ENCODE assay signal across 27 cellular contexts in the genomic region with DNA sequence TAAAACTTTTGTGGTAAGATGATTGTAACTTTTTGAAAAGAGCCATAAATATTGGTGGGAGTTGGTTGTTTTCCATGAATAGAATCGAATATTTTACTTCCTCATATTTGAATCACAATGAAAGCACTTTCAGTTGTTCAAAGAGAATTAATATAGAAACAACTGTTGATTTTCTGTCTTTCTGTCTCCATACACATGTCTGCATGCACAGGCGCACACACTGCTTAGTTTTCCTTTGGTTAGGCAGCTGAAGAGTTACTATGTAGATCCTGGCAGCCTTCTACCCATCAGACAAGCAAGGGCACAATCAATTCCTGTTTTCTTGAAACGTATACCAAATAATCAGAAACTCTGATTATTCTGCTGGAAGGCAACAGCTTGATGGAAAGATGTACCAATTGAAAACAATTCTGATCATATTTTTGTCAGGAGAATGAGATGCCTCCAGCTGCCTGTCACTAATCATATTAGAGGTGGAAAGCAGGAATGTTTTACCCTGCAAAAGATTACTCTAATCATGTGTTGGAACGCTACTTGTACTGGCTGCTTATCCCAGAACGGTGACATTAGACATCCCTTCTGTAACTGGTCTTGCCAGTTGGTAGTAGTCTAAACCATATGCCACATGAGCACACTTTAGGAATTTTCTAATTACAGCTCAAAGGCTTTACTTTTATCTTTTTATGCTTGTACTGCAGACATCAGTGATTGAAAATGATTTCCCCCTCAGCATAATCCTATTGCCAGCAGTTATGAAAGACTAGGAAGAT. TPM values are rescaled to one million over a fixed set of nuclear protein-coding genes. Genes with fewer than 3 reads are reported as not detected.
DNase-seq lines count a peak whose midpoint lies in the region; TF ChIP-seq lines count a peak whose summit lies in the region.
"Had no signal": no experiment of that assay in that cellular context is flagged by ENCODE, and none has a peak within 500 bp of the region (broad histone marks: within the 10 kb centered on the region; RNA-seq: fewer than 3 reads in every experiment).

No MANE protein-coding gene starts in this region.

- H3K4me1 Mint-ChIP-seq in chondrocyte (ENCODE audit: low read depth): peaks cover 37% of the 10 kb centered on the region
- H3K4me1 Mint-ChIP-seq in activated CD4-positive, alpha-beta memory T cell treated with anti-CD3 and anti-CD28 coated beads, Interleukin-2, amount 10 ng/mL, durations not matched to agents 7 days and 5 days: no peaks in the 10 kb centered on the region
- H3K4me1 Mint-ChIP-seq in activated naive CD8-positive, alpha-beta T cell treated with anti-CD3 and anti-CD28 coated beads for 36 hours: no peaks in the 10 kb centered on the region
- H3K4me1 Mint-ChIP-seq: activated T-helper 17 cell treated with anti-CD3 and anti-CD28 coated beads, Interleukin-2, amount 50 U/mL, for 72 hours; IgD-negative memory B cell had no signal

- H3K79me2 ChIP-seq in trophoblast cell (ENCODE audit: control insufficient read depth, insufficient read depth, low read length, poor library complexity): peaks cover 5% of the 10 kb centered on the region

- no peak overlapping the region for H2AK5ac ChIP-seq in trophoblast cell (ENCODE audit: low read length)

- TF ChIP-seq CTCF in chondrocyte (IDR thresholded peaks at IDR 0.05): no peak

- H3K4me3 Mint-ChIP-seq in chondrocyte (ENCODE audit: unreplicated experiment): no peak overlapping the region
- no peak overlapping the region for H3K4me3 Mint-ChIP-seq in activated CD4-positive, alpha-beta memory T cell treated with anti-CD3 and anti-CD28 coated beads, Interleukin-2, amount 10 ng/mL, durations not matched to agents 7 days and 5 days
- H3K4me3 Mint-ChIP-seq in activated naive CD8-positive, alpha-beta T cell treated with anti-CD3 and anti-CD28 coated beads for 36 hours: no peak overlapping the region
- H3K4me3 Mint-ChIP-seq: activated T-helper 17 cell treated with anti-CD3 and anti-CD28 coated beads, Interleukin-2, amount 50 U/mL, for 72 hours; IgD-negative memory B cell had no signal

- H3K9me3 Mint-ChIP-seq in chondrocyte (ENCODE audit: low read depth): no peaks in the 10 kb centered on the region
- no peaks in the 10 kb centered on the region for H3K9me3 Mint-ChIP-seq in activated CD4-positive, alpha-beta memory T cell treated with anti-CD3 and anti-CD28 coated beads, Interleukin-2, amount 10 ng/mL, durations not matched to agents 7 days and 5 days
- no peaks in the 10 kb centered on the region for H3K9me3 Mint-ChIP-seq in activated naive CD8-positive, alpha-beta T cell treated with anti-CD3 and anti-CD28 coated beads for 36 hours
- H3K9me3 Mint-ChIP-seq: activated T-helper 17 cell treated with anti-CD3 and anti-CD28 coated beads, Interleukin-2, amount 50 U/mL, for 72 hours; IgD-negative memory B cell had no signal

- H2BK12ac ChIP-seq in trophoblast cell (ENCODE audit: low read length): no peak overlapping the region

- H3K23ac ChIP-seq in trophoblast cell (ENCODE audit: low read length): no peak overlapping the region

- no peak overlapping the region for H2AFZ ChIP-seq in trophoblast cell (ENCODE audit: insufficient read depth, low read length, poor library complexity)
- H2AFZ ChIP-seq: hepatocyte had no signal

- no peak overlapping the region for H3K9ac ChIP-seq in trophoblast cell (ENCODE audit: low read length)

- peaks cover 3% of the 10 kb centered on the region for H3K79me1 ChIP-seq in trophoblast cell (ENCODE audit: low read length)

- H3K36me3 Mint-ChIP-seq in chondrocyte (ENCODE audit: low read depth): peaks cover 6% of the 10 kb centered on the region
- peaks cover 38% of the 10 kb centered on the region for H3K36me3 Mint-ChIP-seq in activated CD4-positive, alpha-beta memory T cell treated with anti-CD3 and anti-CD28 coated beads, Interleukin-2, amount 10 ng/mL, durations not matched to agents 7 days and 5 days (ENCODE audit: low read depth)
- no peaks in the 10 kb centered on the region for H3K36me3 Mint-ChIP-seq in activated naive CD8-positive, alpha-beta T cell treated with anti-CD3 and anti-CD28 coated beads for 36 hours
- H3K36me3 Mint-ChIP-seq: IgD-negative memory B cell had no signal

- H3K27me3 ChIP-seq in trophoblast cell (ENCODE audit: insufficient read depth, low read length): no peaks in the 10 kb centered on the region
- H3K27me3 ChIP-seq: gastroesophageal sphincter, hepatocyte, neutrophil, stomach, thyroid gland had no signal

- DNase-seq in G401 (ENCODE audit: low spot score) (peak; percentile 45), NCI-H82 (lab: John Stamatoyannopoulos, UW) (peak; percentile 97), chondrocyte (ENCODE audit: low spot score) (no peak), trophoblast cell (peak; percentile 31 to 63), DMS153 (lab: John Stamatoyannopoulos, UW) (no peak)
- DNase-seq in activated CD4-positive, alpha-beta memory T cell treated with anti-CD3 and anti-CD28 coated beads, Interleukin-2, amount 10 ng/mL, durations not matched to agents 7 days and 5 days: no peak
- no peak for DNase-seq in activated naive CD8-positive, alpha-beta T cell treated with anti-CD3 and anti-CD28 coated beads for 36 hours
- DNase-seq: activated CD4-positive, alpha-beta T cell treated with anti-CD3 and anti-CD28 coated beads, Interleukin-2, amount 50 U/mL, for 48 hours; activated CD8-positive, alpha-beta memory T cell treated with anti-CD3 and anti-CD28 coated beads, Interleukin-2, amount 50 U/mL, for 48 hours; central memory CD4-positive, alpha-beta T cell; DMS79; left colon; mesenchymal stem cell; NCI-H1092; NCI-H187; NCI-H69; psoas muscle; stimulated activated CD4-positive, alpha-beta T cell treated with anti-CD3 and anti-CD28 coated beads, Interleukin-1b, Interleukin-23, amount 100 ng/mL, for 48 hours; stomach; thyroid gland had no signal

- H3K36me3 ChIP-seq in trophoblast cell (ENCODE audit: control insufficient read depth in 1 of 2, insufficient read depth in 2 of 2, low read length in 2 of 2): peaks cover 2 to 7% of the 10 kb centered on the region in 2 experiments
- H3K36me3 ChIP-seq: gastroesophageal sphincter, neutrophil, thyroid gland had no signal

- CTCF ChIA-PET in activated CD4-positive, alpha-beta memory T cell treated with anti-CD3 and anti-CD28 coated beads, Interleukin-2, amount 10 ng/mL, durations not matched to agents 7 days and 5 days (lab: Charles Lee): no interaction called here

- no CpG with 5 or more reads among the region's 5 CpGs for whole genome bisulfite sequencing in trophoblast cell (ENCODE audit: extremely low coverage, insufficient coverage, insufficient read length)

- no peaks in the 10 kb centered on the region for H3K9me3 ChIP-seq in trophoblast cell (ENCODE audit: insufficient read depth, low read depth, low read length)
- H3K9me3 ChIP-seq: gastroesophageal sphincter, neutrophil, psoas muscle, stomach, thyroid gland had no signal

- H2BK120ac ChIP-seq in trophoblast cell (ENCODE audit: insufficient read depth, low read length, poor library complexity): no peak overlapping the region

- no peak overlapping the region for H4K12ac ChIP-seq in trophoblast cell (ENCODE audit: low read depth, low read length)

- no peak overlapping the region for H3K4me2 ChIP-seq in trophoblast cell (ENCODE audit: low read length)
- H3K4me2 ChIP-seq: hepatocyte had no signal

- H3K27ac ChIP-seq in trophoblast cell (ENCODE audit: low read depth, low read length): peak overlapping the region; percentile 37
- H3K27ac ChIP-seq: gastroesophageal sphincter, hepatocyte, neutrophil, psoas muscle, skin epidermis, stomach had no signal

- no peak overlapping the region for H3K4ac ChIP-seq in trophoblast cell (ENCODE audit: low read depth, low read length)

- H3K27me3 Mint-ChIP-seq in chondrocyte (ENCODE audit: low read depth): no peaks in the 10 kb centered on the region
- no peaks in the 10 kb centered on the region for H3K27me3 Mint-ChIP-seq in activated CD4-positive, alpha-beta memory T cell treated with anti-CD3 and anti-CD28 coated beads, Interleukin-2, amount 10 ng/mL, durations not matched to agents 7 days and 5 days
- peaks cover 5% of the 10 kb centered on the region for H3K27me3 Mint-ChIP-seq in activated naive CD8-positive, alpha-beta T cell treated with anti-CD3 and anti-CD28 coated beads for 36 hours

- H4K91ac ChIP-seq in trophoblast cell (ENCODE audit: low read depth, low read length): no peak overlapping the region

- POLR2A ChIA-PET in activated CD4-positive, alpha-beta memory T cell treated with anti-CD3 and anti-CD28 coated beads, Interleukin-2, amount 10 ng/mL, durations not matched to agents 7 days and 5 days (lab: Charles Lee): no interaction called here

- H3K4me3 ChIP-seq in trophoblast cell (ENCODE audit: low read depth, low read length): no peak overlapping the region
- H3K4me3 ChIP-seq: gastroesophageal sphincter, hepatocyte, psoas muscle, skin epidermis, stomach, thyroid gland had no signal

- no peak overlapping the region for H3K14ac ChIP-seq in trophoblast cell (ENCODE audit: low read length)

- H4K8ac ChIP-seq in trophoblast cell (ENCODE audit: low read depth, low read length): no peak overlapping the region

- in situ Hi-C loops in G401 (cut with HindIII; ENCODE audit: low sequenced_read_pairs): no loop called here

- H3K4me1 ChIP-seq in trophoblast cell (ENCODE audit: control insufficient read depth in 1 of 2, insufficient read depth in 2 of 2, low read length in 2 of 2): peaks cover 10% of the 10 kb centered on the region in 2 experiments

- H3K27ac Mint-ChIP-seq in chondrocyte (ENCODE audit: unreplicated experiment): peak overlapping the region; percentile 24
- no peak overlapping the region for H3K27ac Mint-ChIP-seq in activated CD4-positive, alpha-beta memory T cell treated with anti-CD3 and anti-CD28 coated beads, Interleukin-2, amount 10 ng/mL, durations not matched to agents 7 days and 5 days
- H3K27ac Mint-ChIP-seq in activated naive CD8-positive, alpha-beta T cell treated with anti-CD3 and anti-CD28 coated beads for 36 hours: no peak overlapping the region
- H3K27ac Mint-ChIP-seq: activated naive CD4-positive, alpha-beta T cell treated with anti-CD3 and anti-CD28 coated beads, Interleukin-2, amount 50 U/mL, for 72 hours; activated T-helper 17 cell treated with anti-CD3 and anti-CD28 coated beads, Interleukin-2, amount 50 U/mL, for 72 hours; IgD-negative memory B cell had no signal

- H2BK5ac ChIP-seq in trophoblast cell (ENCODE audit: low read depth, low read length, poor library complexity): no peak overlapping the region

- H3K18ac ChIP-seq in trophoblast cell (ENCODE audit: low read length): no peak overlapping the region

RNA-seq across cellular contexts. Expression of a gene that starts 24.0 kb away (rescaled TPM):
- not detected in 2 replicates for total RNA-seq in G401 (2014; rRNA removed; shearing (Covaris generic))
- 233 to 237 TPM (median 233 TPM) in 3 replicates for total RNA-seq in chondrocyte
- 338 and 348 TPM in 2 replicates for polyA plus RNA-seq in trophoblast cell (2013)
- 10 to 100 TPM; 79.0 to 82.3 TPM for total RNA-seq in activated CD4-positive, alpha-beta memory T cell treated with anti-CD3 and anti-CD28 coated beads, Interleukin-2, amount 10 ng/mL, durations not matched to agents 7 days and 5 days
- total RNA-seq in activated naive CD8-positive, alpha-beta T cell treated with anti-CD3 and anti-CD28 coated beads for 36 hours: 1 to 10 TPM; 8.1 to 9.4 TPM

Comparison
In these comparisons a context has a peak if more than half of its experiments do, and no peak if none do; other contexts are left out.
1. DNase-seq: peak in G401 (single experiment), NCI-H82 (single experiment) and trophoblast cell (2 of 2); none in chondrocyte (single experiment), activated CD4-positive, alpha-beta memory T cell treated with anti-CD3 and anti-CD28 coated beads, Interleukin-2, amount 10 ng/mL, durations not matched to agents 7 days and 5 days (single experiment), activated naive CD8-positive, alpha-beta T cell treated with anti-CD3 and anti-CD28 coated beads for 36 hours (single experiment) and DMS153 (single experiment).
2. RNA of a gene that starts 24.0 kb away (total RNA-seq): 233 to 237 TPM in chondrocyte and 79.0 to 82.3 TPM in activated CD4-positive, alpha-beta memory T cell treated with anti-CD3 and anti-CD28 coated beads, Interleukin-2, amount 10 ng/mL, durations not matched to agents 7 days and 5 days; 8.1 to 9.4 TPM in activated naive CD8-positive, alpha-beta T cell treated with anti-CD3 and anti-CD28 coated beads for 36 hours and not detected in G401; every median in the first group is over 4 times any median in the second.